ENCODE assay signal across 28 cellular contexts in the genomic region with DNA sequence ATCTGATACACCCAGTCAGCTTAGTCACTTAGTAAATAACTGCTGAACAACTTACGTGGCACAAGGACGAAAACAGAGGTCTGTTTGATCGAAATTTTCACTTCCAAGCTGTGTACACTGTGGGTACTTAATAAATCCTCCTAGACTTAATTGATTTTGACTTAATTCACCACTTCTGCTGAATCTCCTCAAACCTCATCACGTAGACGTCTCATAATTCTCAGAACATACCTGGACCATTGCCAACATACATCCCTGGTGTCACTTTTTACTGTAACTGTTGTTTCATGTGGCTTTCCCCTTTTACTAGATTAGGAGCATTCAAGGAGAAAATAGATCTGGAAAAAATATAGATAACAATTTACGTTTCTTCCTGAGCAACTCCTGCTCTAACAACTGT.
A peak's percentile ranks its signal among the peaks of the same experiment; 100 is the strongest.
DNase-seq lines count a peak whose midpoint lies in the region; ATAC-seq and TF ChIP-seq lines count a peak whose summit lies in the region.
"Had no signal": no experiment of that assay in that cellular context is flagged by ENCODE, and none has a peak within 500 bp of the region (broad histone marks: within the 10 kb centered on the region; RNA-seq: fewer than 3 reads in every experiment).

No MANE protein-coding gene starts in this region.

- H3K9me3 Mint-ChIP-seq in activated naive CD4-positive, alpha-beta T cell treated with anti-CD3 and anti-CD28 coated beads, Interleukin-2, amount 10 ng/mL, durations not matched to agents 7 days and 5 days, result no peaks in the 10 kb centered on the region
- H3K9me3 Mint-ChIP-seq in activated CD4-positive, alpha-beta T cell treated with anti-CD3 and anti-CD28 coated beads for 36 hours (ENCODE audit: low read depth), result no peaks in the 10 kb centered on the region
- H3K9me3 Mint-ChIP-seq: activated B cell treated with CpG ODN at 0.5 μM for 24 hours; activated T-helper 17 cell treated with anti-CD3 and anti-CD28 coated beads, Interleukin-2, amount 50 U/mL, for 72 hours; type B pancreatic cell had no signal

- H3F3A ChIP-seq in smooth muscle cell (ENCODE audit: low read depth), result peaks cover 7% of the 10 kb centered on the region

- TF ChIP-seq POLR2A in erythroblast (IDR thresholded peaks at IDR 0.05; ENCODE audit: low read length) (no peak), body of pancreas (IDR thresholded peaks at IDR 0.05) (no peak)

- H3K36me3 ChIP-seq in smooth muscle cell (ENCODE audit: low read depth) (no peaks in the 10 kb centered on the region), body of pancreas (replicated peaks in 1 of 2; ENCODE audit: insufficient read depth in 1 of 2, low read depth in 2 of 2) (no peaks in the 10 kb centered on the region)
- H3K36me3 ChIP-seq: ascending aorta, HAP-1, spleen had no signal

- no peak overlapping the region for H3K9ac ChIP-seq in smooth muscle cell (ENCODE audit: low read depth)
- H3K9ac ChIP-seq: KMS-11, parathyroid adenoma had no signal

- POLR2A ChIA-PET in activated CD4-positive, alpha-beta T cell treated with anti-CD3 and anti-CD28 coated beads for 36 hours (lab: Charles Lee), result no interaction called here

- no peak overlapping the region for H3K4me3 Mint-ChIP-seq in activated naive CD4-positive, alpha-beta T cell treated with anti-CD3 and anti-CD28 coated beads, Interleukin-2, amount 10 ng/mL, durations not matched to agents 7 days and 5 days
- H3K4me3 Mint-ChIP-seq in activated CD4-positive, alpha-beta T cell treated with anti-CD3 and anti-CD28 coated beads for 36 hours, result no peak overlapping the region
- H3K4me3 Mint-ChIP-seq: activated B cell treated with CpG ODN at 0.5 μM for 24 hours; activated T-helper 17 cell treated with anti-CD3 and anti-CD28 coated beads, Interleukin-2, amount 50 U/mL, for 72 hours; CD14-positive monocyte; type B pancreatic cell had no signal

- H3K27ac ChIP-seq in smooth muscle cell (ENCODE audit: low read depth), result peak overlapping the region; percentile 79
- peak overlapping the region in 1 of 4 donors; percentile 15 for H3K27ac ChIP-seq in body of pancreas
- H3K27ac ChIP-seq: KMS-11, parathyroid adenoma, spleen had no signal

- H3K4me2 ChIP-seq in smooth muscle cell, result no peak overlapping the region
- H3K4me2 ChIP-seq: KMS-11 had no signal

- H3K4me3 ChIP-seq in smooth muscle cell (no peak overlapping the region), body of pancreas (no peak overlapping the region)
- H3K4me3 ChIP-seq: ascending aorta, dorsolateral prefrontal cortex, HAP-1, spleen had no signal

- intact Hi-C loops in body of pancreas (cut with DNase I), result no loop called here
- intact Hi-C loops in activated CD4-positive, alpha-beta T cell treated with anti-CD3 and anti-CD28 coated beads for 36 hours (cut with DNase I, micrococcal nuclease), result no loop called here

- no peaks in the 10 kb centered on the region for H3K4me1 Mint-ChIP-seq in activated naive CD4-positive, alpha-beta T cell treated with anti-CD3 and anti-CD28 coated beads, Interleukin-2, amount 10 ng/mL, durations not matched to agents 7 days and 5 days
- H3K4me1 Mint-ChIP-seq in activated CD4-positive, alpha-beta T cell treated with anti-CD3 and anti-CD28 coated beads for 36 hours, result peaks cover 10% of the 10 kb centered on the region
- H3K4me1 Mint-ChIP-seq: CD14-positive monocyte had no signal

- peaks cover 53% of the 10 kb centered on the region for H3K79me2 ChIP-seq in smooth muscle cell (ENCODE audit: low read depth)
- H3K79me2 ChIP-seq: parathyroid adenoma had no signal

- no peaks in the 10 kb centered on the region for H3K27me3 Mint-ChIP-seq in activated naive CD4-positive, alpha-beta T cell treated with anti-CD3 and anti-CD28 coated beads, Interleukin-2, amount 10 ng/mL, durations not matched to agents 7 days and 5 days
- H3K27me3 Mint-ChIP-seq in activated CD4-positive, alpha-beta T cell treated with anti-CD3 and anti-CD28 coated beads for 36 hours, result no peaks in the 10 kb centered on the region
- H3K27me3 Mint-ChIP-seq: activated B cell treated with CpG ODN at 0.5 μM for 24 hours; activated T-helper 17 cell treated with anti-CD3 and anti-CD28 coated beads, Interleukin-2, amount 50 U/mL, for 72 hours; type B pancreatic cell had no signal

- H3K9me3 ChIP-seq in smooth muscle cell (replicated peaks; ENCODE audit: low read depth) (no peaks in the 10 kb centered on the region), body of pancreas (no peaks in the 10 kb centered on the region)
- H3K9me3 ChIP-seq: ascending aorta, HAP-1, spleen had no signal

- no peaks in the 10 kb centered on the region for H3K36me3 Mint-ChIP-seq in activated naive CD4-positive, alpha-beta T cell treated with anti-CD3 and anti-CD28 coated beads, Interleukin-2, amount 10 ng/mL, durations not matched to agents 7 days and 5 days
- no peaks in the 10 kb centered on the region for H3K36me3 Mint-ChIP-seq in activated CD4-positive, alpha-beta T cell treated with anti-CD3 and anti-CD28 coated beads for 36 hours (ENCODE audit: low read depth)

- no peak; the same call in 2 of the 3 replicates for ATAC-seq in SK-N-SH treated with all-trans-retinoic acid at 6 μM for 48 hours
- ATAC-seq in body of pancreas, result no peak
- ATAC-seq in activated CD4-positive, alpha-beta T cell treated with anti-CD3 and anti-CD28 coated beads for 36 hours, result no peak
- ATAC-seq: activated naive CD4-positive, alpha-beta T cell treated with anti-CD3 and anti-CD28 coated beads, Interleukin-2, amount 50 U/mL, for 72 hours; activated T-helper 17 cell treated with anti-CD3 and anti-CD28 coated beads, Interleukin-2, amount 50 U/mL, for 72 hours; right cardiac atrium had no signal

- DNase-seq in NCI-H82 (lab: John Stamatoyannopoulos, UW) (peak; percentile 34), erythroblast (lab: John Stamatoyannopoulos, UW) (peak; percentile 75 to 77), smooth muscle cell (lab: John Stamatoyannopoulos, UW; ENCODE audit: unreplicated experiment) (no peak), body of pancreas (no peak)
- DNase-seq in activated naive CD4-positive, alpha-beta T cell treated with anti-CD3 and anti-CD28 coated beads, Interleukin-2, amount 10 ng/mL, durations not matched to agents 7 days and 5 days, result no peak
- no peak for DNase-seq in activated CD4-positive, alpha-beta T cell treated with anti-CD3 and anti-CD28 coated beads for 36 hours
- DNase-seq: activated B cell treated with CpG ODN at 0.5 μM for 24 hours, Calu3, DND-41, dorsolateral prefrontal cortex, glutamatergic neuron, islet precursor cell, MM.1S, NCI-H1417, NCI-H2081, NCI-H774, right cardiac atrium, spleen, T-helper 9 cell had no signal

- TF ChIP-seq CTCF in smooth muscle cell (IDR thresholded peaks at IDR 0.05; ENCODE audit: borderline replicate concordance, insufficient read depth, poor library complexity, severe bottlenecking) (no peak), body of pancreas (IDR thresholded peaks at IDR 0.05) (no peak)

- H2AFZ ChIP-seq in smooth muscle cell (ENCODE audit: low read depth), result no peak overlapping the region
- H2AFZ ChIP-seq: parathyroid adenoma had no signal

- 55% methylated on average over 6 of the region's 6 CpGs for WGBS in smooth muscle cell (ENCODE audit: low lambda C conversion rate)
- WGBS in body of pancreas, 2 donors, result 54 to 64% methylated on average over 6 of the region's 6 CpGs

- H3K4me1 ChIP-seq in smooth muscle cell (ENCODE audit: low read depth), result peaks cover 15% of the 10 kb centered on the region
- H3K4me1 ChIP-seq in body of pancreas, result peaks cover 47% of the 10 kb centered on the region
- H3K4me1 ChIP-seq: parathyroid adenoma had no signal

- H4K20me1 ChIP-seq in smooth muscle cell (ENCODE audit: low read depth), result peaks cover 90% of the 10 kb centered on the region

- H3K27ac Mint-ChIP-seq in activated naive CD4-positive, alpha-beta T cell treated with anti-CD3 and anti-CD28 coated beads, Interleukin-2, amount 10 ng/mL, durations not matched to agents 7 days and 5 days, result no peak overlapping the region
- no peak overlapping the region for H3K27ac Mint-ChIP-seq in activated CD4-positive, alpha-beta T cell treated with anti-CD3 and anti-CD28 coated beads for 36 hours
- H3K27ac Mint-ChIP-seq: activated B cell treated with CpG ODN at 0.5 μM for 24 hours; activated naive CD4-positive, alpha-beta T cell treated with anti-CD3 and anti-CD28 coated beads, Interleukin-2, amount 50 U/mL, for 72 hours; activated T-helper 17 cell treated with anti-CD3 and anti-CD28 coated beads, Interleukin-2, amount 50 U/mL, for 72 hours; CD14-positive monocyte had no signal

- H3K27me3 ChIP-seq in smooth muscle cell (ENCODE audit: low read depth), result no peaks in the 10 kb centered on the region
- H3K27me3 ChIP-seq in body of pancreas, result no peaks in the 10 kb centered on the region
- H3K27me3 ChIP-seq: ascending aorta, dorsolateral prefrontal cortex, spleen had no signal

- CTCF ChIA-PET in activated naive CD4-positive, alpha-beta T cell treated with anti-CD3 and anti-CD28 coated beads, Interleukin-2, amount 10 ng/mL, durations not matched to agents 7 days and 5 days (lab: Charles Lee), result no interaction called here
- CTCF ChIA-PET in activated CD4-positive, alpha-beta T cell treated with anti-CD3 and anti-CD28 coated beads for 36 hours (lab: Charles Lee), result interaction anchor here (0.9 to 1.3 kb wide), 2 partner anchors 8 to 32 kb away, joined by 3 read pairs; no protein-coding TSS in a partner anchor

TF ChIP-seq in SK-N-SH treated with all-trans-retinoic acid at 6 μM for 48 hours, 23 proteins besides CTCF, POLR2A, EP300 and RAD21 (continues in another document):
- TF ChIP-seq ZNF8 (CRISPR knock-in tag; IDR thresholded peaks at IDR 0.05) (no peak), ZFP30 (CRISPR knock-in tag; IDR thresholded peaks at IDR 0.05) (no peak), ZFP3 (CRISPR knock-in tag; IDR thresholded peaks at IDR 0.05) (no peak)
- TF ChIP-seq, protein P1, sequence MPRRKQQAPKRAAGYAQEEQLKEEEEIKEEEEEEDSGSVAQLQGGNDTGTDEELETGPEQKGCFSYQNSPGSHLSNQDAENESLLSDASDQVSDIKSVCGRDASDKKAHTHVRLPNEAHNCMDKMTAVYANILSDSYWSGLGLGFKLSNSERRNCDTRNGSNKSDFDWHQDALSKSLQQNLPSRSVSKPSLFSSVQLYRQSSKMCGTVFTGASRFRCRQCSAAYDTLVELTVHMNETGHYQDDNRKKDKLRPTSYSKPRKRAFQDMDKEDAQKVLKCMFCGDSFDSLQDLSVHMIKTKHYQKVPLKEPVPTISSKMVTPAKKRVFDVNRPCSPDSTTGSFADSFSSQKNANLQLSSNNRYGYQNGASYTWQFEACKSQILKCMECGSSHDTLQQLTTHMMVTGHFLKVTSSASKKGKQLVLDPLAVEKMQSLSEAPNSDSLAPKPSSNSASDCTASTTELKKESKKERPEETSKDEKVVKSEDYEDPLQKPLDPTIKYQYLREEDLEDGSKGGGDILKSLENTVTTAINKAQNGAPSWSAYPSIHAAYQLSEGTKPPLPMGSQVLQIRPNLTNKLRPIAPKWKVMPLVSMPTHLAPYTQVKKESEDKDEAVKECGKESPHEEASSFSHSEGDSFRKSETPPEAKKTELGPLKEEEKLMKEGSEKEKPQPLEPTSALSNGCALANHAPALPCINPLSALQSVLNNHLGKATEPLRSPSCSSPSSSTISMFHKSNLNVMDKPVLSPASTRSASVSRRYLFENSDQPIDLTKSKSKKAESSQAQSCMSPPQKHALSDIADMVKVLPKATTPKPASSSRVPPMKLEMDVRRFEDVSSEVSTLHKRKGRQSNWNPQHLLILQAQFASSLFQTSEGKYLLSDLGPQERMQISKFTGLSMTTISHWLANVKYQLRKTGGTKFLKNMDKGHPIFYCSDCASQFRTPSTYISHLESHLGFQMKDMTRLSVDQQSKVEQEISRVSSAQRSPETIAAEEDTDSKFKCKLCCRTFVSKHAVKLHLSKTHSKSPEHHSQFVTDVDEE (CRISPR knock-in tag; IDR thresholded peaks at IDR 0.05), result no peak

Comparison
In these comparisons a context has a peak if more than half of its experiments do, and no peak if none do; other contexts are left out.
1. DNase-seq: peak in NCI-H82 (single experiment) and erythroblast (2 of 2); none in smooth muscle cell (single experiment), body of pancreas (0 of 4), activated naive CD4-positive, alpha-beta T cell treated with anti-CD3 and anti-CD28 coated beads, Interleukin-2, amount 10 ng/mL, durations not matched to agents 7 days and 5 days (single experiment) and activated CD4-positive, alpha-beta T cell treated with anti-CD3 and anti-CD28 coated beads for 36 hours (single experiment).